Comparison of ENCODE assay signal across 2 cellular contexts in the genomic region with DNA sequence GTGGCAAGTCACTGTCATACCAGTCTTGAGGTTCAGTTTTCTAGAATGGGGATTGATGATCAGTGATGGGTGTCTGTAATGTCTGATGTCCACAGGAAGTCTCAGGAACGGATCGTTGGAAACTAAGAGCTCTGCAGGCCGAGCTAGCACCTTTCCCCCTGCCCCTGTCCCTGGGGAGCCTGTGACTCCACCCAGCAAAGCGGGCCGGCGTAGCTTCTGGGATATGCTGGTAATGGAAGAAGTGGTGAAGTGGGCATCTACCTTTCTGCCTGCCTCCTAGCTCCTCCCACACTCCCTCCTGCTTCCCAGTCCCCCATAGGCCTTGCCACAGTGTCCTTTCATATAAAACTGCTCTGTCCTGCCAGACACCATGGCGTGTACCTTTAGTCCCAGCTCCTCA.
TF ChIP-seq lines count a peak whose summit lies in the region.

No MANE protein-coding gene starts in this region.

TF ChIP-seq in endothelial cell of umbilical vein, 7 proteins besides CTCF, POLR2A, EP300 and RAD21:
- TF ChIP-seq MYC (IDR thresholded peaks at IDR 0.05; ENCODE audit: low read depth, low read length) (no peak), JUN (IDR thresholded peaks at IDR 0.05; ENCODE audit: borderline replicate concordance, insufficient read depth, insufficient read length, low read depth) (no peak), FOS (IDR thresholded peaks at IDR 0.05; ENCODE audit: borderline replicate concordance, insufficient read depth, low read length) (no peak), GATA2 (IDR thresholded peaks at IDR 0.05; ENCODE audit: insufficient read depth, insufficient read length, low read depth, low read length) (no peak), POLR2AphosphoS5 (IDR thresholded peaks at IDR 0.05; ENCODE audit: insufficient read depth, low read depth, low read length) (no peak), EZH2 (IDR thresholded peaks at IDR 0.05; ENCODE audit: borderline replicate concordance, low read depth, low read length, severe bottlenecking) (no peak)
- TF ChIP-seq, protein P1, sequence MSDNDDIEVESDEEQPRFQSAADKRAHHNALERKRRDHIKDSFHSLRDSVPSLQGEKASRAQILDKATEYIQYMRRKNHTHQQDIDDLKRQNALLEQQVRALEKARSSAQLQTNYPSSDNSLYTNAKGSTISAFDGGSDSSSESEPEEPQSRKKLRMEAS (IDR thresholded peaks at IDR 0.05; ENCODE audit: insufficient read depth, insufficient read length), result no peak

TF ChIP-seq in SK-N-SH, 30 proteins besides CTCF, POLR2A, EP300 and RAD21:
- TF ChIP-seq MEF2A (IDR thresholded peaks at IDR 0.05; ENCODE audit: borderline replicate concordance, low read depth) (no peak), TEAD4 (IDR thresholded peaks at IDR 0.05; ENCODE audit: borderline replicate concordance, insufficient read depth) (no peak), ELF1 (IDR thresholded peaks at IDR 0.05) (no peak), JUND (IDR thresholded peaks at IDR 0.05) (no peak), NFIC (IDR thresholded peaks at IDR 0.05; ENCODE audit: borderline replicate concordance) (no peak), MXI1 (IDR thresholded peaks at IDR 0.05; ENCODE audit: low read depth, low read length) (no peak), RFX5 (IDR thresholded peaks at IDR 0.05; ENCODE audit: low read length) (no peak), EZH2phosphoT487 (IDR thresholded peaks at IDR 0.05; ENCODE audit: borderline replicate concordance, low read depth) (no peak), FOXJ3 (CRISPR knock-in tag; IDR thresholded peaks at IDR 0.05) (no peak), TCF12 (IDR thresholded peaks at IDR 0.05) (no peak), FOXM1 (IDR thresholded peaks at IDR 0.05; ENCODE audit: low read depth) (no peak), TAF1 (IDR thresholded peaks at IDR 0.05; ENCODE audit: borderline replicate concordance, low read depth, low read length) (no peak)
- TF ChIP-seq, protein P2, sequence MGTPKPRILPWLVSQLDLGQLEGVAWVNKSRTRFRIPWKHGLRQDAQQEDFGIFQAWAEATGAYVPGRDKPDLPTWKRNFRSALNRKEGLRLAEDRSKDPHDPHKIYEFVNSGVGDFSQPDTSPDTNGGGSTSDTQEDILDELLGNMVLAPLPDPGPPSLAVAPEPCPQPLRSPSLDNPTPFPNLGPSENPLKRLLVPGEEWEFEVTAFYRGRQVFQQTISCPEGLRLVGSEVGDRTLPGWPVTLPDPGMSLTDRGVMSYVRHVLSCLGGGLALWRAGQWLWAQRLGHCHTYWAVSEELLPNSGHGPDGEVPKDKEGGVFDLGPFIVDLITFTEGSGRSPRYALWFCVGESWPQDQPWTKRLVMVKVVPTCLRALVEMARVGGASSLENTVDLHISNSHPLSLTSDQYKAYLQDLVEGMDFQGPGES (IDR thresholded peaks at IDR 0.05; ENCODE audit: low read depth, low read length), result no peak
- TF ChIP-seq, protein P3, sequence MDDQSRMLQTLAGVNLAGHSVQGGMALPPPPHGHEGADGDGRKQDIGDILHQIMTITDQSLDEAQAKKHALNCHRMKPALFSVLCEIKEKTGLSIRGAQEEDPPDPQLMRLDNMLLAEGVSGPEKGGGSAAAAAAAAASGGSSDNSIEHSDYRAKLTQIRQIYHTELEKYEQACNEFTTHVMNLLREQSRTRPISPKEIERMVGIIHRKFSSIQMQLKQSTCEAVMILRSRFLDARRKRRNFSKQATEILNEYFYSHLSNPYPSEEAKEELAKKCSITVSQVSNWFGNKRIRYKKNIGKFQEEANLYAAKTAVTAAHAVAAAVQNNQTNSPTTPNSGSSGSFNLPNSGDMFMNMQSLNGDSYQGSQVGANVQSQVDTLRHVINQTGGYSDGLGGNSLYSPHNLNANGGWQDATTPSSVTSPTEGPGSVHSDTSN (IDR thresholded peaks at IDR 0.05), result no peak
- TF ChIP-seq, protein P4, sequence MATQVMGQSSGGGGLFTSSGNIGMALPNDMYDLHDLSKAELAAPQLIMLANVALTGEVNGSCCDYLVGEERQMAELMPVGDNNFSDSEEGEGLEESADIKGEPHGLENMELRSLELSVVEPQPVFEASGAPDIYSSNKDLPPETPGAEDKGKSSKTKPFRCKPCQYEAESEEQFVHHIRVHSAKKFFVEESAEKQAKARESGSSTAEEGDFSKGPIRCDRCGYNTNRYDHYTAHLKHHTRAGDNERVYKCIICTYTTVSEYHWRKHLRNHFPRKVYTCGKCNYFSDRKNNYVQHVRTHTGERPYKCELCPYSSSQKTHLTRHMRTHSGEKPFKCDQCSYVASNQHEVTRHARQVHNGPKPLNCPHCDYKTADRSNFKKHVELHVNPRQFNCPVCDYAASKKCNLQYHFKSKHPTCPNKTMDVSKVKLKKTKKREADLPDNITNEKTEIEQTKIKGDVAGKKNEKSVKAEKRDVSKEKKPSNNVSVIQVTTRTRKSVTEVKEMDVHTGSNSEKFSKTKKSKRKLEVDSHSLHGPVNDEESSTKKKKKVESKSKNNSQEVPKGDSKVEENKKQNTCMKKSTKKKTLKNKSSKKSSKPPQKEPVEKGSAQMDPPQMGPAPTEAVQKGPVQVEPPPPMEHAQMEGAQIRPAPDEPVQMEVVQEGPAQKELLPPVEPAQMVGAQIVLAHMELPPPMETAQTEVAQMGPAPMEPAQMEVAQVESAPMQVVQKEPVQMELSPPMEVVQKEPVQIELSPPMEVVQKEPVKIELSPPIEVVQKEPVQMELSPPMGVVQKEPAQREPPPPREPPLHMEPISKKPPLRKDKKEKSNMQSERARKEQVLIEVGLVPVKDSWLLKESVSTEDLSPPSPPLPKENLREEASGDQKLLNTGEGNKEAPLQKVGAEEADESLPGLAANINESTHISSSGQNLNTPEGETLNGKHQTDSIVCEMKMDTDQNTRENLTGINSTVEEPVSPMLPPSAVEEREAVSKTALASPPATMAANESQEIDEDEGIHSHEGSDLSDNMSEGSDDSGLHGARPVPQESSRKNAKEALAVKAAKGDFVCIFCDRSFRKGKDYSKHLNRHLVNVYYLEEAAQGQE (IDR thresholded peaks at IDR 0.05; ENCODE audit: low read depth, low read length), result no peak
- TF ChIP-seq, protein P5, sequence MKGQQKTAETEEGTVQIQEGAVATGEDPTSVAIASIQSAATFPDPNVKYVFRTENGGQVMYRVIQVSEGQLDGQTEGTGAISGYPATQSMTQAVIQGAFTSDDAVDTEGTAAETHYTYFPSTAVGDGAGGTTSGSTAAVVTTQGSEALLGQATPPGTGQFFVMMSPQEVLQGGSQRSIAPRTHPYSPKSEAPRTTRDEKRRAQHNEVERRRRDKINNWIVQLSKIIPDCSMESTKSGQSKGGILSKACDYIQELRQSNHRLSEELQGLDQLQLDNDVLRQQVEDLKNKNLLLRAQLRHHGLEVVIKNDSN (IDR thresholded peaks at IDR 0.05; ENCODE audit: borderline replicate concordance, low read depth), result no peak
